ENCODE assay signal across 8 cellular contexts in the genomic region with DNA sequence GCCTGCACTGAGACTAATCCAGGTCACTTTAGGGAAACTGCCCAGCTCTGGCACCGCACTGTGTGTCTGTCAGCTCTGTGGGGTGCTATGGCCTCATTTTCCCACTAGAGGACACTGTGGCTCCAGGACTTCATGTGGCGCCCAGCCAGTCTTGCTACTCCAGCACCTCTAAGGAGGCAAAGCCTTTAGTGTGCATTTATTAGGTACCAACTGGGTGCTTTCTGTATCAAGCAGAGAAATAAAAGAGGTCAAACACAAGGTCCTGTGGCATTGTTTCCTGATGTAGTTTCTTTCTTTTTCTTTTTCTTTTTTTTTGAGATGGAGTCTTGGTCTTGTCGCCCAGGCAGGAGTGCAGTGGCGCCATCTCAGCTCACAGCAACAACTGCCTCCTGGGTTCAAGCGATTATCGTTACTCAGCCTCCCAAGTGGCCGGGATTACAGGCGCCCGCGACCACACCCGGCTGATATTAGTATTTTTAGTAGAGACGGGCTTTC. TPM values are rescaled to one million over a fixed set of nuclear protein-coding genes. Genes with fewer than 3 reads are reported as not detected.
DNase-seq lines count a peak whose midpoint lies in the region; ATAC-seq and TF ChIP-seq lines count a peak whose summit lies in the region.

No MANE protein-coding gene starts in this region.

- intact Hi-C loops in adrenal gland (cut with DNase I), result loop anchor here (2.0 kb wide), 2 partner anchors 66 to 70 kb away; no protein-coding TSS in a partner anchor
- intact Hi-C loops in heart right ventricle (cut with DNase I), result loop anchor here (1.0 to 5.0 kb wide), 4 partner anchors 64 to 69 kb away; no protein-coding TSS in a partner anchor

- H3K9me3 ChIP-seq in adrenal gland (replicated peaks in 1 of 3), result no peaks in the 10 kb centered on the region
- H3K9me3 ChIP-seq in heart right ventricle, result no peaks in the 10 kb centered on the region

- H3K27me3 ChIP-seq in adrenal gland (no peaks in the 10 kb centered on the region), heart right ventricle (peaks cover 0 to 6% (median 0%) of the 10 kb centered on the region in 7 donors)

- no peak overlapping the region for H3K27ac ChIP-seq in adrenal gland
- H3K27ac ChIP-seq in heart right ventricle, result no peak overlapping the region

- H3K4me3 ChIP-seq in adrenal gland, result no peak overlapping the region
- H3K4me3 ChIP-seq in heart right ventricle, result no peak overlapping the region

- H3K4me1 ChIP-seq in adrenal gland (replicated peaks in 1 of 2), result peaks cover 0 to 9% of the 10 kb centered on the region in 2 donors
- H3K4me1 ChIP-seq in heart right ventricle, result peaks cover 0 to 10% (median 0%) of the 10 kb centered on the region in 9 donors

- ATAC-seq in heart right ventricle, result peak; percentile 82 to 97 (median 92)
- ATAC-seq in HG02884 (IDR thresholded peaks at IDR 0.05; ENCODE audit: unreplicated experiment), result no peak
- no peak for ATAC-seq in HG03354 (IDR thresholded peaks at IDR 0.05; ENCODE audit: poor library complexity, severe bottlenecking, unreplicated experiment)

- 49 to 57% (median 53%) methylated on average over 12 of the region's 12 CpGs for WGBS in adrenal gland, 4 donors
- WGBS in heart right ventricle, 2 donors, result 55 to 57% methylated on average over 12 of the region's 12 CpGs

- no peak for TF ChIP-seq POLR2A in adrenal gland (IDR thresholded peaks at IDR 0.05)

- H3K36me3 ChIP-seq in adrenal gland (replicated peaks in 1 of 2) (no peaks in the 10 kb centered on the region), heart right ventricle (no peaks in the 10 kb centered on the region)

- peak; percentile 88 for DNase-seq in NAMALWA (ENCODE audit: low spot score)
- DNase-seq in SW480 (ENCODE audit: low spot score), result peak; percentile 54
- DNase-seq in adrenal gland, result peak; percentile 78 to 96 (median 87)
- DNase-seq in heart right ventricle, result peak; percentile 69 to 77
- peak; percentile 19 for DNase-seq in pulmonary artery endothelial cell (ENCODE audit: low read depth, low spot score)

- peak; percentile 99 for TF ChIP-seq CTCF in GM12872 (IDR thresholded peaks at IDR 0.05; ENCODE audit: insufficient read depth, low read depth, low read length)
- peak; percentile 94 to 99 (median 98) for TF ChIP-seq CTCF in adrenal gland (IDR thresholded peaks at IDR 0.05)
- peak; percentile 89 to 99 (median 97) for TF ChIP-seq CTCF in heart right ventricle (IDR thresholded peaks at IDR 0.05)

RNA-seq across cellular contexts. Expression of a gene that starts 12.5 kb away (rescaled TPM):
- 10 to 100 TPM in 1 of 8 donors, 1 to 10 TPM in 7; 1.7 to 10.2 (median 5.1) TPM for total RNA-seq in adrenal gland
- 1 to 10 TPM; 4.9 to 9.3 (median 5.3) TPM for polyA plus RNA-seq in adrenal gland
- total RNA-seq in heart right ventricle, result 1 to 10 TPM in 1 of 10 donors, under 1 TPM in 7, not detected in 2; 0.07 to 2.0 (median 0.30) TPM
- polyA plus RNA-seq in heart right ventricle, result 1 to 10 TPM in 1 of 2 donors, under 1 TPM in 1; 0.13 to 3.7 TPM
- under 0.01 and 0.14 TPM in 2 replicates for total RNA-seq in pulmonary artery endothelial cell

Comparison
In these comparisons a context has a peak if more than half of its experiments do, and no peak if none do; other contexts are left out.
1. DNase-seq: peak in every context shown above with its lines; median percentile 88 in NAMALWA; 87 in adrenal gland; 73 in heart right ventricle; 54 in SW480; 19 in pulmonary artery endothelial cell.
2. ATAC-seq: peak in heart right ventricle (8 of 8); none in HG02884 (single experiment) and HG03354 (single experiment).
3. Peak in every context shown above with its lines, with median percentiles within 50 percentile points of each other: CTCF ChIP-seq.